In the genomic region with DNA sequence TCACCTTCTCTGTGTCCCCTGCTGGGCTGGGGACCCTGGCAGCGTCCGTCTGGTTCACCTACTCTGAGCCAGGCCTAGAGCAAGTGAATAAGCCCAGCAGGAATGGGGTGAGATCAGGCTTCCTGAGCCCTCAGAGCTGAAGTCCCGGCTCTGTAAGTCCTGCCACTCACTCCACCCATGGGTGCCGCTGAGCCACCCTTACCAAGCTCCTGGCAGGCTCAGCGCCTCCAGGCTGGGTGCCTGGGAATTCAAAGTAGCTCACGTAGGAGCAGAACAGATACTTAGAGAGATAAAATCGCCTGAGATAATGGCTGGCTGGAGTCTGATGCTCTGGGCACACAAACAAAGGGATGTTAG, we compare ENCODE assay signal across 17 cellular contexts. TPM values are rescaled to one million over a fixed set of nuclear protein-coding genes. Genes with fewer than 3 reads are reported as not detected.
DNase-seq lines count a peak whose midpoint lies in the region; ATAC-seq and TF ChIP-seq lines count a peak whose summit lies in the region.
"Had no signal": no experiment of that assay in that cellular context is flagged by ENCODE, and none has a peak within 500 bp of the region (broad histone marks: within the 10 kb centered on the region; RNA-seq: fewer than 3 reads in every experiment).

No MANE protein-coding gene starts in this region.

- intact Hi-C loops in activated naive CD4-positive, alpha-beta T cell treated with anti-CD3 and anti-CD28 coated beads for 36 hours (cut with micrococcal nuclease): no loop called here
- intact Hi-C loops in right lobe of liver (cut with DNase I): no loop called here

- peaks cover 5 to 15% of the 10 kb centered on the region in 2 donors for H3K36me3 Mint-ChIP-seq in activated naive CD4-positive, alpha-beta T cell treated with anti-CD3 and anti-CD28 coated beads, Interleukin-2, amount 50 U/mL, for 72 hours
- peaks cover 20% of the 10 kb centered on the region for H3K36me3 Mint-ChIP-seq in activated naive CD4-positive, alpha-beta T cell treated with anti-CD3 and anti-CD28 coated beads for 36 hours (ENCODE audit: low read depth)
- H3K36me3 Mint-ChIP-seq in T-helper 17 cell (ENCODE audit: low read depth): peaks cover 10% of the 10 kb centered on the region
- peaks cover 74% of the 10 kb centered on the region for H3K36me3 Mint-ChIP-seq in stimulated activated memory B cell treated with anti-CD40 and anti-IgM and Interleukin-4, amounts not matched to agents 10 μg/mL and 1 μg/mL and 100 μg/mL, for 72 hours
- peaks cover 57 to 66% of the 10 kb centered on the region in 2 donors for H3K36me3 Mint-ChIP-seq in stimulated activated naive B cell treated with anti-CD40 and anti-IgM and Interleukin-4, amounts not matched to agents 10 μg/mL and 1 μg/mL and 100 μg/mL, for 72 hours

- no peak for TF ChIP-seq POLR2A in right lobe of liver (IDR thresholded peaks at IDR 0.05)

- no peak for ATAC-seq in activated naive CD4-positive, alpha-beta T cell treated with anti-CD3 and anti-CD28 coated beads, Interleukin-2, amount 50 U/mL, for 72 hours
- ATAC-seq in T-helper 17 cell (no peak), right lobe of liver (no peak), HG03354 (IDR thresholded peaks at IDR 0.05; ENCODE audit: poor library complexity, severe bottlenecking, unreplicated experiment) (no peak)
- ATAC-seq in stimulated activated memory B cell treated with anti-CD40 and anti-IgM and Interleukin-4, amounts not matched to agents 10 μg/mL and 1 μg/mL and 100 μg/mL, for 72 hours: no peak
- ATAC-seq in stimulated activated naive B cell treated with anti-CD40 and anti-IgM and Interleukin-4, amounts not matched to agents 10 μg/mL and 1 μg/mL and 100 μg/mL, for 72 hours (replicated peaks): no peak
- ATAC-seq: left cardiac atrium had no signal

- peak overlapping the region in 2 of 3 donors; percentile 16 to 26 for H3K4me3 ChIP-seq in right lobe of liver
- H3K4me3 ChIP-seq: PC-9, prostate gland had no signal

- H3K27ac ChIP-seq in right lobe of liver: peak overlapping the region in 1 of 3 donors; percentile 33
- H3K27ac ChIP-seq: brain microvascular endothelial cell, PC-9, prostate gland had no signal

- H3K4me1 Mint-ChIP-seq in activated naive CD4-positive, alpha-beta T cell treated with anti-CD3 and anti-CD28 coated beads for 36 hours (ENCODE audit: low read depth): no peaks in the 10 kb centered on the region
- H3K4me1 Mint-ChIP-seq in T-helper 17 cell: peaks cover 23% of the 10 kb centered on the region
- H3K4me1 Mint-ChIP-seq in stimulated activated memory B cell treated with anti-CD40 and anti-IgM and Interleukin-4, amounts not matched to agents 10 μg/mL and 1 μg/mL and 100 μg/mL, for 72 hours: peaks cover 20% of the 10 kb centered on the region
- peaks cover 9 to 18% of the 10 kb centered on the region in 2 donors for H3K4me1 Mint-ChIP-seq in stimulated activated naive B cell treated with anti-CD40 and anti-IgM and Interleukin-4, amounts not matched to agents 10 μg/mL and 1 μg/mL and 100 μg/mL, for 72 hours

- peaks cover 0 to 71% (median 24%) of the 10 kb centered on the region in 4 donors for H3K4me1 ChIP-seq in right lobe of liver
- H3K4me1 ChIP-seq: prostate gland had no signal

- TF ChIP-seq CTCF in right lobe of liver (IDR thresholded peaks at IDR 0.05): no peak

- WGBS in right lobe of liver (ENCODE audit: insufficient coverage, low coverage, low lambda C conversion rate, missing lambda C conversion rate): 96% methylated on average over 5 of the region's 7 CpGs

- H3K9me3 Mint-ChIP-seq in activated naive CD4-positive, alpha-beta T cell treated with anti-CD3 and anti-CD28 coated beads, Interleukin-2, amount 50 U/mL, for 72 hours: no peaks in the 10 kb centered on the region
- no peaks in the 10 kb centered on the region for H3K9me3 Mint-ChIP-seq in activated naive CD4-positive, alpha-beta T cell treated with anti-CD3 and anti-CD28 coated beads for 36 hours
- H3K9me3 Mint-ChIP-seq in stimulated activated memory B cell treated with anti-CD40 and anti-IgM and Interleukin-4, amounts not matched to agents 10 μg/mL and 1 μg/mL and 100 μg/mL, for 72 hours: no peaks in the 10 kb centered on the region
- H3K9me3 Mint-ChIP-seq in stimulated activated naive B cell treated with anti-CD40 and anti-IgM and Interleukin-4, amounts not matched to agents 10 μg/mL and 1 μg/mL and 100 μg/mL, for 72 hours: no peaks in the 10 kb centered on the region

- H3K36me3 ChIP-seq in right lobe of liver: peaks cover 13 to 47% (median 29%) of the 10 kb centered on the region in 4 donors

- peak overlapping the region; percentile 55 to 58 for H3K27ac Mint-ChIP-seq in activated naive CD4-positive, alpha-beta T cell treated with anti-CD3 and anti-CD28 coated beads, Interleukin-2, amount 50 U/mL, for 72 hours
- no peak overlapping the region for H3K27ac Mint-ChIP-seq in activated naive CD4-positive, alpha-beta T cell treated with anti-CD3 and anti-CD28 coated beads for 36 hours
- peak overlapping the region; percentile 72 for H3K27ac Mint-ChIP-seq in T-helper 17 cell
- H3K27ac Mint-ChIP-seq in stimulated activated memory B cell treated with anti-CD40 and anti-IgM and Interleukin-4, amounts not matched to agents 10 μg/mL and 1 μg/mL and 100 μg/mL, for 72 hours: peak overlapping the region; percentile 46
- H3K27ac Mint-ChIP-seq in stimulated activated naive B cell treated with anti-CD40 and anti-IgM and Interleukin-4, amounts not matched to agents 10 μg/mL and 1 μg/mL and 100 μg/mL, for 72 hours: no peak overlapping the region

- H3K9me3 ChIP-seq in T-helper 17 cell (ENCODE audit: control insufficient read depth, low read length, poor library complexity, severe bottlenecking): no peaks in the 10 kb centered on the region
- H3K9me3 ChIP-seq in right lobe of liver: no peaks in the 10 kb centered on the region
- H3K9me3 ChIP-seq: Caco-2, prostate gland had no signal

- CTCF ChIA-PET in activated naive CD4-positive, alpha-beta T cell treated with anti-CD3 and anti-CD28 coated beads for 36 hours (lab: Charles Lee): interaction anchor here (0.6 to 1.1 kb wide), 2 partner anchors 126 to 238 kb away, joined by 3 to 4 read pairs; no protein-coding TSS in a partner anchor

- DNase-seq in activated naive CD4-positive, alpha-beta T cell treated with anti-CD3 and anti-CD28 coated beads, Interleukin-2, amount 50 U/mL, for 72 hours (ENCODE audit: low spot score in 2 of 2): peak in 1 of 2 donors; percentile 35
- DNase-seq in activated naive CD4-positive, alpha-beta T cell treated with anti-CD3 and anti-CD28 coated beads for 36 hours: no peak
- no peak for DNase-seq in T-helper 17 cell
- peak in 2 of 3 donors; percentile 28 to 45 for DNase-seq in right lobe of liver
- no peak for DNase-seq in activated CD4-positive, alpha-beta T cell treated with anti-CD3 and anti-CD28 coated beads for 1 hour
- no peak for DNase-seq in stimulated activated naive B cell treated with anti-CD40 and anti-IgM and Interleukin-4, amounts not matched to agents 10 μg/mL and 1 μg/mL and 100 μg/mL, for 72 hours
- DNase-seq: activated CD4-positive, alpha-beta T cell treated with anti-CD3 and anti-CD28 coated beads, Interleukin-2, amount 50 U/mL, for 4 hours; brain microvascular endothelial cell; dermis blood vessel endothelial cell; left cardiac atrium; NCI-H1092; PC-9 had no signal

- H3K4me3 Mint-ChIP-seq in activated naive CD4-positive, alpha-beta T cell treated with anti-CD3 and anti-CD28 coated beads for 36 hours: no peak overlapping the region
- H3K4me3 Mint-ChIP-seq in T-helper 17 cell: no peak overlapping the region
- H3K4me3 Mint-ChIP-seq in stimulated activated memory B cell treated with anti-CD40 and anti-IgM and Interleukin-4, amounts not matched to agents 10 μg/mL and 1 μg/mL and 100 μg/mL, for 72 hours: no peak overlapping the region
- no peak overlapping the region for H3K4me3 Mint-ChIP-seq in stimulated activated naive B cell treated with anti-CD40 and anti-IgM and Interleukin-4, amounts not matched to agents 10 μg/mL and 1 μg/mL and 100 μg/mL, for 72 hours

- no peaks in the 10 kb centered on the region for H3K27me3 Mint-ChIP-seq in activated naive CD4-positive, alpha-beta T cell treated with anti-CD3 and anti-CD28 coated beads for 36 hours (ENCODE audit: low read depth)
- H3K27me3 Mint-ChIP-seq in T-helper 17 cell: no peaks in the 10 kb centered on the region
- no peaks in the 10 kb centered on the region for H3K27me3 Mint-ChIP-seq in stimulated activated memory B cell treated with anti-CD40 and anti-IgM and Interleukin-4, amounts not matched to agents 10 μg/mL and 1 μg/mL and 100 μg/mL, for 72 hours
- no peaks in the 10 kb centered on the region for H3K27me3 Mint-ChIP-seq in stimulated activated naive B cell treated with anti-CD40 and anti-IgM and Interleukin-4, amounts not matched to agents 10 μg/mL and 1 μg/mL and 100 μg/mL, for 72 hours

- no peaks in the 10 kb centered on the region for H3K27me3 ChIP-seq in right lobe of liver
- H3K27me3 ChIP-seq: brain microvascular endothelial cell had no signal

RNA-seq across cellular contexts. Expression of a gene that starts 45.8 kb away (rescaled TPM):
- total RNA-seq in activated naive CD4-positive, alpha-beta T cell treated with anti-CD3 and anti-CD28 coated beads, Interleukin-2, amount 50 U/mL, for 72 hours: 100 to 1,000 TPM; 141 to 185 TPM
- total RNA-seq in activated naive CD4-positive, alpha-beta T cell treated with anti-CD3 and anti-CD28 coated beads for 36 hours: 100 to 1,000 TPM; 105 to 113 TPM
- total RNA-seq in T-helper 17 cell (100 to 1,000 TPM; 106 to 115 TPM), right lobe of liver (100 to 1,000 TPM in 2 of 6 experiments, 10 to 100 TPM in 4; 52.2 to 124 (median 84.8) TPM)

RNA-seq across cellular contexts. Expression of a gene that starts 51.6 kb away (rescaled TPM):
- total RNA-seq in activated naive CD4-positive, alpha-beta T cell treated with anti-CD3 and anti-CD28 coated beads, Interleukin-2, amount 50 U/mL, for 72 hours: under 1 TPM in 1 of 2 donors, not detected in 1; 0.18 TPM
- under 1 TPM; 0.14 to 0.15 TPM for total RNA-seq in activated naive CD4-positive, alpha-beta T cell treated with anti-CD3 and anti-CD28 coated beads for 36 hours
- not detected for total RNA-seq in T-helper 17 cell
- not detected for total RNA-seq in right lobe of liver
- total RNA-seq: Caco-2, dermis blood vessel endothelial cell, G401, left cardiac atrium, PC-9 had no signal

Comparison
In these comparisons a context has a peak if more than half of its experiments do, and no peak if none do; other contexts are left out.
1. H3K27ac Mint-ChIP-seq: peak in activated naive CD4-positive, alpha-beta T cell treated with anti-CD3 and anti-CD28 coated beads, Interleukin-2, amount 50 U/mL, for 72 hours (2 of 2), T-helper 17 cell (single experiment) and stimulated activated memory B cell treated with anti-CD40 and anti-IgM and Interleukin-4, amounts not matched to agents 10 μg/mL and 1 μg/mL and 100 μg/mL, for 72 hours (single experiment); none in activated naive CD4-positive, alpha-beta T cell treated with anti-CD3 and anti-CD28 coated beads for 36 hours (single experiment) and stimulated activated naive B cell treated with anti-CD40 and anti-IgM and Interleukin-4, amounts not matched to agents 10 μg/mL and 1 μg/mL and 100 μg/mL, for 72 hours (single experiment).
2. DNase-seq: peak in right lobe of liver (2 of 3); none in activated naive CD4-positive, alpha-beta T cell treated with anti-CD3 and anti-CD28 coated beads for 36 hours (single experiment), T-helper 17 cell (0 of 3), activated CD4-positive, alpha-beta T cell treated with anti-CD3 and anti-CD28 coated beads for 1 hour (single experiment) and stimulated activated naive B cell treated with anti-CD40 and anti-IgM and Interleukin-4, amounts not matched to agents 10 μg/mL and 1 μg/mL and 100 μg/mL, for 72 hours (single experiment).